Comparison of ENCODE assay signal across 18 cellular contexts in genomic region chr6:37407948-37408347, GRCh38.
"Had no signal": no experiment of that assay in that cellular context is flagged by ENCODE, and none has a peak within 500 bp of the region (broad histone marks: within the 10 kb centered on the region; RNA-seq: fewer than 3 reads in every experiment).

No MANE protein-coding gene starts in this region.

- ATAC-seq: heart left ventricle; naive thymus-derived CD4-positive, alpha-beta T cell; psoas muscle; right lobe of liver had no signal

- FAIRE-seq: frontal cortex had no signal

- DNase-seq: colonic mucosa; dermis blood vessel endothelial cell; erythroblast; heart left ventricle; hippocampal formation; kidney glomerular epithelial cell; naive thymus-derived CD4-positive, alpha-beta T cell; nephron progenitor cell; psoas muscle; retina; right lobe of liver; spleen; stimulated activated CD4-positive, alpha-beta T cell treated with anti-CD3 and anti-CD28 coated beads, Interleukin-15, amount 100 ng/mL, for 24 hours; stimulated activated CD4-positive, alpha-beta T cell treated with anti-CD3 and anti-CD28 coated beads, Interleukin-2, amount 100 ng/mL, for 24 hours; stimulated activated CD4-positive, alpha-beta T cell treated with anti-CD3 and anti-CD28 coated beads, Interleukin-4, amount 100 ng/mL, for 4 hours; stimulated activated naive CD4-positive, alpha-beta T cell; trophoblast cell had no signal
